Comparison of ENCODE assay signal across 15 cellular contexts in the genomic region with DNA sequence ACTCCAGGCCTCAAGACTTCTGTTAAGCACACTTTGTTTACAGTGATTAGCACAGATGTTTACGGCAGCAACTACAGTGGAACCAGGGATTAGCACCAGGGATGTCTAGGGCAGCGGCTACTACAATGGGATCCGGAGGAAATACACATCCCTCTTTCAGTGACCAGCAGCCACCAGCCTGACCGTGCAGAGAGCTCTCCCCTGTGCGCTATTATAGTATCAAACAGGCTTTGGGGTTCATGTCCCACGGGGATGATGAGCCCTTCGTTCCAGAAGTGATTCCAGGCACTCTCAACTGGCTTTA. TPM values are rescaled to one million over a fixed set of nuclear protein-coding genes. Genes with fewer than 3 reads are reported as not detected.
A peak's percentile ranks its signal among the peaks of the same experiment; 100 is the strongest.
DNase-seq lines count a peak whose midpoint lies in the region; ATAC-seq, FAIRE-seq and TF ChIP-seq lines count a peak whose summit lies in the region.
"Had no signal": no experiment of that assay in that cellular context is flagged by ENCODE, and none has a peak within 500 bp of the region (broad histone marks: within the 10 kb centered on the region; RNA-seq: fewer than 3 reads in every experiment).

No MANE protein-coding gene starts in this region.

- ATAC-seq in Right ventricle myocardium superior (ENCODE audit: poor library complexity) = peak; percentile 4
- no peak for ATAC-seq in Right ventricle myocardium inferior
- ATAC-seq: effector memory CD8-positive, alpha-beta T cell had no signal

- no peak for FAIRE-seq in urothelium cell line (lab: Jason Lieb, UNC)

- H3K4me3 ChIP-seq in fibroblast of villous mesenchyme (ENCODE audit: low read depth, low read length) (no peak overlapping the region), muscle layer of duodenum (ENCODE audit: low read depth in 1 of 2, low read length in 2 of 2) (no peak overlapping the region), vagina (no peak overlapping the region), tibial nerve (no peak overlapping the region)
- H3K4me3 ChIP-seq: mucosa of descending colon had no signal

- H3K27me3 ChIP-seq in muscle layer of duodenum (ENCODE audit: low read depth, low read length) = no peaks in the 10 kb centered on the region
- H3K27me3 ChIP-seq in vagina = no peaks in the 10 kb centered on the region
- no peaks in the 10 kb centered on the region for H3K27me3 ChIP-seq in tibial nerve

- peaks cover 5 to 15% of the 10 kb centered on the region in 2 donors for H3K36me3 ChIP-seq in muscle layer of duodenum (ENCODE audit: control insufficient read depth in 1 of 2, insufficient read depth in 2 of 2, low read length in 2 of 2)
- H3K36me3 ChIP-seq in vagina = peaks cover 0 to 20% of the 10 kb centered on the region in 2 donors
- peaks cover 0 to 64% (median 0%) of the 10 kb centered on the region in 3 donors for H3K36me3 ChIP-seq in tibial nerve

- no peak for TF ChIP-seq CTCF in fibroblast of villous mesenchyme (IDR thresholded peaks at IDR 0.05; ENCODE audit: insufficient read depth, low read depth, low read length)
- no peak for TF ChIP-seq CTCF in vagina (IDR thresholded peaks at IDR 0.05)
- no peak for TF ChIP-seq CTCF in tibial nerve (IDR thresholded peaks at IDR 0.05)

- H3K9me3 ChIP-seq in muscle layer of duodenum (ENCODE audit: control insufficient read depth in 1 of 2, low read length in 2 of 2) (no peaks in the 10 kb centered on the region), vagina (no peaks in the 10 kb centered on the region), tibial nerve (no peaks in the 10 kb centered on the region)
- H3K9me3 ChIP-seq: mucosa of descending colon had no signal

- DNase-seq in Right ventricle myocardium superior = peak; percentile 8
- no peak for DNase-seq in Right ventricle myocardium inferior (ENCODE audit: missing footprints)
- peak; percentile 88 for DNase-seq in fibroblast of villous mesenchyme (ENCODE audit: low read depth)
- DNase-seq in vagina (ENCODE audit: extremely low spot score in 2 of 2) = no peak
- DNase-seq in urothelium cell line (ENCODE audit: low spot score) = no peak
- DNase-seq in NCI-H2107 treated with DMSO at 0.1 percent for 48 hours (lab: John Stamatoyannopoulos, UW; ENCODE audit: unreplicated experiment) = no peak
- no peak for DNase-seq in tibial nerve (ENCODE audit: low spot score in 2 of 2)
- DNase-seq: amygdala; effector memory CD8-positive, alpha-beta T cell; hippocampal formation; NCI-H1092 treated with DMSO at 0.1 percent for 48 hours; SIG-M5 had no signal

- 33 to 40% methylated on average over 7 of the region's 7 CpGs for WGBS in tibial nerve, 2 donors

- no peak for TF ChIP-seq POLR2A in vagina (IDR thresholded peaks at IDR 0.05)
- TF ChIP-seq POLR2A in tibial nerve (IDR thresholded peaks at IDR 0.05) = no peak

- H3K4me1 ChIP-seq in muscle layer of duodenum (ENCODE audit: control insufficient read depth in 1 of 2, insufficient read depth in 2 of 2, low read length in 2 of 2) (no peaks in the 10 kb centered on the region), vagina (peaks cover 24% of the 10 kb centered on the region), tibial nerve (peaks cover 0 to 10% (median 2%) of the 10 kb centered on the region in 4 donors)

- H3K27ac ChIP-seq in muscle layer of duodenum (ENCODE audit: low read length) (peak overlapping the region; percentile 9), vagina (peak overlapping the region; percentile 65), tibial nerve (peak overlapping the region in 2 of 4 donors; percentile 66 to 72)
- H3K27ac ChIP-seq: VCaP had no signal

- intact Hi-C loops in Right ventricle myocardium superior (cut with DNase I) = no loop called here
- intact Hi-C loops in Right ventricle myocardium inferior (cut with DNase I) = no loop called here
- intact Hi-C loops in vagina (cut with DNase I) = no loop called here

- no peak for TF ChIP-seq EP300 in tibial nerve (IDR thresholded peaks at IDR 0.05)

RNA-seq across cellular contexts. Expression of gene GFPT2, which starts 21.5 kb away (rescaled TPM):
- total RNA-seq in Right ventricle myocardium superior (13.3 TPM), Right ventricle myocardium inferior (15.3 TPM), fibroblast of villous mesenchyme (25.4 and 28.9 TPM in 2 replicates), vagina (47.9 TPM), tibial nerve (10 to 100 TPM; 36.1 to 64.5 (median 49.2) TPM)

RNA-seq across cellular contexts. Expression of gene MAPK9, which starts 39.7 kb away (rescaled TPM):
- total RNA-seq in Right ventricle myocardium superior (42.4 TPM), Right ventricle myocardium inferior (41.7 TPM), fibroblast of villous mesenchyme (26.1 and 33.2 TPM in 2 replicates), vagina (19.6 TPM), tibial nerve (10 to 100 TPM; 21.2 to 31.2 (median 27.5) TPM)

Comparison
In these comparisons a context has a peak if more than half of its experiments do, and no peak if none do; other contexts are left out.
1. DNase-seq: peak in Right ventricle myocardium superior (single experiment) and fibroblast of villous mesenchyme (single experiment); none in Right ventricle myocardium inferior (single experiment), vagina (0 of 2), urothelium cell line (single experiment), NCI-H2107 treated with DMSO at 0.1 percent for 48 hours (single experiment) and tibial nerve (0 of 2).